2 cellular contexts compared by ENCODE assay signal in the genomic region with DNA sequence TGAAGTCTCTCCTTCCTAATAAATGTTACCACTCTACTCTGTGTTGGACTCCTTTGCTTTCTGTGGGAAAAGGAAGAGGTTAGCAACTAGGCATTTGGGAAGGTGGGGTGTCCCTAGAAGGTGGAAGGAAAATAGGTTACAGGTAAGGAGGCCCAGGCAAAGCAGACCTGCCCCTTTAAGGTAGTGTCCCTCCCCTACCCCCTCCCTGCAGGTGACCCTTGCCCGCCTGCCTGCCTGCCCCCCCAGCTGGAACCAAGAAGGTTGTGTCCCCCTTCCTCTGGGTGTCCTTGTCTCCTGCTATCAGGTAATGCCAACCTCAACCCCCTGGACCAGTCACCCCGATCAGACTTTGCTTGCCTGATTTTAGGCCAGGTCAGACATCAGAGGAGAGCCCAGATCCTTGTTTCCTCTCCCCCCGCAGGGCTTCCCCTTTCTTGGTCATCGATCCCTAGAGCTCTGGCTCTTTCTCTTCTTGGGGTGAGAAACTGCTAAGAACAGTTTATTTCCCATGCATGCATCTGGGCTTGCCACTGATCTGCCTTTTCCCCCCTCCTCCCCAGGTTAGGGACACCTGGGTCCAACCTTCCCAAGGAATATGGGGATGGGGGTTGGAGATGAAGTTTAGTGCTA.
TF ChIP-seq lines count a peak whose summit lies in the region.

A gene with protein sequence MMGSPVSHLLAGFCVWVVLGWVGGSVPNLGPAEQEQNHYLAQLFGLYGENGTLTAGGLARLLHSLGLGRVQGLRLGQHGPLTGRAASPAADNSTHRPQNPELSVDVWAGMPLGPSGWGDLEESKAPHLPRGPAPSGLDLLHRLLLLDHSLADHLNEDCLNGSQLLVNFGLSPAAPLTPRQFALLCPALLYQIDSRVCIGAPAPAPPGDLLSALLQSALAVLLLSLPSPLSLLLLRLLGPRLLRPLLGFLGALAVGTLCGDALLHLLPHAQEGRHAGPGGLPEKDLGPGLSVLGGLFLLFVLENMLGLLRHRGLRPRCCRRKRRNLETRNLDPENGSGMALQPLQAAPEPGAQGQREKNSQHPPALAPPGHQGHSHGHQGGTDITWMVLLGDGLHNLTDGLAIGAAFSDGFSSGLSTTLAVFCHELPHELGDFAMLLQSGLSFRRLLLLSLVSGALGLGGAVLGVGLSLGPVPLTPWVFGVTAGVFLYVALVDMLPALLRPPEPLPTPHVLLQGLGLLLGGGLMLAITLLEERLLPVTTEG (plus strand): TSS at position 233 of the 630 bp plus-strand sequence. CDS start 1,224 bp downstream, outside the sequence.

TF ChIP-seq in HepG2, 621 proteins besides CTCF, POLR2A, EP300 and RAD21 (continued from another document and continues in another):
- TF ChIP-seq SOX6 (IDR thresholded peaks at IDR 0.05) (no peak), SOX6 (CRISPR knock-in tag; IDR thresholded peaks at IDR 0.05) (0 out of 2 replicates have a peak, but pooled peaks have one; percentile 4), RBM22 (optimal IDR thresholded peaks at IDR 0.05; ENCODE audit: low read length) (peak; percentile 76), FOXC1 (CRISPR knock-in tag; IDR thresholded peaks at IDR 0.05; ENCODE audit: borderline replicate concordance) (no peak), CHD2 (IDR thresholded peaks at IDR 0.05; ENCODE audit: low read depth, low read length) (no peak), GTF2F1 (IDR thresholded peaks at IDR 0.05; ENCODE audit: low read length) (no peak), MED8 (CRISPR knock-in tag; IDR thresholded peaks at IDR 0.05; ENCODE audit: insufficient replicate concordance) (no peak), SP2 (CRISPR knock-in tag; IDR thresholded peaks at IDR 0.05) (no peak), ETV6 (CRISPR knock-in tag; conservative IDR thresholded peaks at IDR 0.05) (no peak), MTF2 (CRISPR knock-in tag; IDR thresholded peaks at IDR 0.05; ENCODE audit: borderline replicate concordance) (no peak), HOXD1 (CRISPR knock-in tag; IDR thresholded peaks at IDR 0.05) (no peak), ZC3H4 (CRISPR knock-in tag; IDR thresholded peaks at IDR 0.05; ENCODE audit: borderline replicate concordance) (peak; percentile 76; the same call in 1 of the 2 replicates), NAIF1 (CRISPR knock-in tag; IDR thresholded peaks at IDR 0.05; ENCODE audit: borderline replicate concordance) (no peak), SOX13 (IDR thresholded peaks at IDR 0.05) (no peak), SOX13 (CRISPR knock-in tag; conservative IDR thresholded peaks at IDR 0.05 in 1 of 2, IDR thresholded peaks at IDR 0.05 in 1 of 2) (no peak), ZBTB8A (CRISPR knock-in tag; IDR thresholded peaks at IDR 0.05; ENCODE audit: borderline replicate concordance, low read depth) (no peak), ZSCAN30 (CRISPR knock-in tag; IDR thresholded peaks at IDR 0.05) (no peak), NFKB2 (CRISPR knock-in tag; IDR thresholded peaks at IDR 0.05; ENCODE audit: borderline replicate concordance) (no peak), ARID2 (CRISPR knock-in tag; IDR thresholded peaks at IDR 0.05; ENCODE audit: borderline replicate concordance) (0 out of 2 replicates have a peak, but pooled peaks have one; percentile 13), ESRRA (CRISPR knock-in tag; IDR thresholded peaks at IDR 0.05; ENCODE audit: low read depth) (no peak), GLI4 (CRISPR knock-in tag; IDR thresholded peaks at IDR 0.05; ENCODE audit: borderline replicate concordance) (peak; percentile 47; the same call in 1 of the 2 replicates), POLR2AphosphoS2 (IDR thresholded peaks at IDR 0.05; ENCODE audit: low read depth, low read length) (no peak), NR2F2 (IDR thresholded peaks at IDR 0.05; ENCODE audit: borderline replicate concordance, low read depth) (peak; percentile 6; the same call in 1 of the 2 replicates), NR2F6 (IDR thresholded peaks at IDR 0.05) (0 out of 2 replicates have a peak, but pooled peaks have one; percentile 3), NR2F6 (CRISPR knock-in tag; IDR thresholded peaks at IDR 0.05) (no peak), MIER2 (CRISPR knock-in tag; IDR thresholded peaks at IDR 0.05) (no peak)
- TF ChIP-seq, protein P1, sequence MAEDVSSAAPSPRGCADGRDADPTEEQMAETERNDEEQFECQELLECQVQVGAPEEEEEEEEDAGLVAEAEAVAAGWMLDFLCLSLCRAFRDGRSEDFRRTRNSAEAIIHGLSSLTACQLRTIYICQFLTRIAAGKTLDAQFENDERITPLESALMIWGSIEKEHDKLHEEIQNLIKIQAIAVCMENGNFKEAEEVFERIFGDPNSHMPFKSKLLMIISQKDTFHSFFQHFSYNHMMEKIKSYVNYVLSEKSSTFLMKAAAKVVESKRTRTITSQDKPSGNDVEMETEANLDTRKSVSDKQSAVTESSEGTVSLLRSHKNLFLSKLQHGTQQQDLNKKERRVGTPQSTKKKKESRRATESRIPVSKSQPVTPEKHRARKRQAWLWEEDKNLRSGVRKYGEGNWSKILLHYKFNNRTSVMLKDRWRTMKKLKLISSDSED (CRISPR knock-in tag; IDR thresholded peaks at IDR 0.05): no peak
- TF ChIP-seq, protein P2, sequence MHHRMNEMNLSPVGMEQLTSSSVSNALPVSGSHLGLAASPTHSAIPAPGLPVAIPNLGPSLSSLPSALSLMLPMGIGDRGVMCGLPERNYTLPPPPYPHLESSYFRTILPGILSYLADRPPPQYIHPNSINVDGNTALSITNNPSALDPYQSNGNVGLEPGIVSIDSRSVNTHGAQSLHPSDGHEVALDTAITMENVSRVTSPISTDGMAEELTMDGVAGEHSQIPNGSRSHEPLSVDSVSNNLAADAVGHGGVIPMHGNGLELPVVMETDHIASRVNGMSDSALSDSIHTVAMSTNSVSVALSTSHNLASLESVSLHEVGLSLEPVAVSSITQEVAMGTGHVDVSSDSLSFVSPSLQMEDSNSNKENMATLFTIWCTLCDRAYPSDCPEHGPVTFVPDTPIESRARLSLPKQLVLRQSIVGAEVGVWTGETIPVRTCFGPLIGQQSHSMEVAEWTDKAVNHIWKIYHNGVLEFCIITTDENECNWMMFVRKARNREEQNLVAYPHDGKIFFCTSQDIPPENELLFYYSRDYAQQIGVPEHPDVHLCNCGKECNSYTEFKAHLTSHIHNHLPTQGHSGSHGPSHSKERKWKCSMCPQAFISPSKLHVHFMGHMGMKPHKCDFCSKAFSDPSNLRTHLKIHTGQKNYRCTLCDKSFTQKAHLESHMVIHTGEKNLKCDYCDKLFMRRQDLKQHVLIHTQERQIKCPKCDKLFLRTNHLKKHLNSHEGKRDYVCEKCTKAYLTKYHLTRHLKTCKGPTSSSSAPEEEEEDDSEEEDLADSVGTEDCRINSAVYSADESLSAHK (CRISPR knock-in tag; IDR thresholded peaks at IDR 0.05; ENCODE audit: borderline replicate concordance): no peak
- TF ChIP-seq, protein P3, sequence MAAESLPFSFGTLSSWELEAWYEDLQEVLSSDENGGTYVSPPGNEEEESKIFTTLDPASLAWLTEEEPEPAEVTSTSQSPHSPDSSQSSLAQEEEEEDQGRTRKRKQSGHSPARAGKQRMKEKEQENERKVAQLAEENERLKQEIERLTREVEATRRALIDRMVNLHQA (CRISPR knock-in tag; IDR thresholded peaks at IDR 0.05): no peak
- TF ChIP-seq, protein P4, sequence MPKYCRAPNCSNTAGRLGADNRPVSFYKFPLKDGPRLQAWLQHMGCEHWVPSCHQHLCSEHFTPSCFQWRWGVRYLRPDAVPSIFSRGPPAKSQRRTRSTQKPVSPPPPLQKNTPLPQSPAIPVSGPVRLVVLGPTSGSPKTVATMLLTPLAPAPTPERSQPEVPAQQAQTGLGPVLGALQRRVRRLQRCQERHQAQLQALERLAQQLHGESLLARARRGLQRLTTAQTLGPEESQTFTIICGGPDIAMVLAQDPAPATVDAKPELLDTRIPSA (CRISPR knock-in tag; IDR thresholded peaks at IDR 0.05; ENCODE audit: borderline replicate concordance): no peak

TF ChIP-seq in WTC11, 78 proteins besides CTCF, POLR2A, EP300 and RAD21 (continued from another document):
- TF ChIP-seq, protein P5, sequence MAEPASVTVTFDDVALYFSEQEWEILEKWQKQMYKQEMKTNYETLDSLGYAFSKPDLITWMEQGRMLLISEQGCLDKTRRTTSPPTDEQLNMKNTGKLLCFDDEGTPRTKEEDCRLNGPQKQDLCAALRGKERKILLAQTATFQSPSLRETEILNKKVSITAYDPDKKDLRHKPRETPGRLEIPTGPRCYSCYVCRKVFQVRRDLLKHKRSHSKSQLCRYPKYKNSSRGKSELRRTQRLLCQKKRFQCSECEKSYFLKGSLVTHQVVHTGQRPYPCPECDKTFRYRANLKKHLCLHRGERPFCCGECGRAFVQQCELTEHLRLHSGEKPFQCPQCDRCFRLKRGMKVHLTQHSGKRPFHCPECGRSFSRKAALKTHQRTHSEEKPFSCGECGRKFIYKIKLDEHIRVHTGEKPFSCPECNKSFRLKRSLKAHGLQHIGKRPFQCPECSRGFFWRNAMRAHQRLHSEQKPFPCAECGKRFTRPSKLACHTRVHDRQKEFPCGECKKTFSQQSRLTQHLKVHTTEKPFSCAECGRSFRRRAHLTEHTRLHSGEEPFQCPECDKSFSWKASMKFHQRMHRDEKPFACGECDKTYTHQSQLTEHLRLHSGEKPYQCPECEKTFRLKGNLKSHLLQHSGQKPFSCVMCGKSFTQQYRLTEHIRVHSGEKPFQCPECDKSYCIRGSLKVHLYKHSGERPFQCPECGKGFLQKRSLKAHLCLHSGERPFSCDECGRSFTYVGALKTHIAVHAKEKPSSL (CRISPR knock-in tag; conservative IDR thresholded peaks at IDR 0.05): no peak
